ENCODE assay signal across 8 cellular contexts in the genomic region with DNA sequence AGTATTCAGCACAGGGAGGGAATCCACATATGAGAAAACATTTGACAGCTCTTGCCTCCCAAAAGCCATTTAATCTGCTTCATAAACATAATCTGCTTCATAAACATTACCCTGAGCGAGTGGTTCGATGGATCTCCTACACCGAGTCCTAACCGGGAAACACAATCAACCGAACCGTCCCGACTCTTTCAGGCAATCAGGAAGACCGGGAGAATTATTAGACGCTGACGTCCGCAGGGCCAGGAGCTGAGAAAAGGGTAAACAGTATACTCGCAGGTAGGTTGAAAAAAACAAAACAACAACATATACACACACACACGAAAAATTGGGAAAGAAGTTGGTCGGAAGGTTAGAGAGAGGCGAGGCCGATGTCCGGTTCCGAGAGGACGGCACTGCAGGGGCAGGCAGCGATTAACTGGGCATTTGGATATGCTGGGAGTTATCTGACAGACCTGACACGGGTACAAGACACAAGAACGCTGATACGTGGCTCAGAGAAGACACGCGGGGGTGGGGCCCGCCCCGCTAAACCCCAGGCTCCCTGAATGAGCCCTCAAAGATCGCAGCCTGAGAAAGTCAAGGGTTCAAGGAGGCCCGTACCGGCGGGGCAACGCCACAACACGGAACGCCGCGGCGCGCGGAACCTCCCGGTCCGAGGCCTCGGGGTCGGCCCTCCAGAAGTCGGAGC. TPM values are rescaled to one million over a fixed set of nuclear protein-coding genes. Genes with fewer than 3 reads are reported as not detected.
DNase-seq lines count a peak whose midpoint lies in the region; ATAC-seq and TF ChIP-seq lines count a peak whose summit lies in the region.

No MANE protein-coding gene starts in this region.

- H3K4me3 ChIP-seq in esophagus squamous epithelium = peak overlapping the region; percentile 66 to 100 (median 97)
- peak overlapping the region; percentile 94 to 100 (median 96) for H3K4me3 ChIP-seq in transverse colon

- H3K27ac ChIP-seq in CD4-positive, alpha-beta T cell (ENCODE audit: low read depth, low read length) = peak overlapping the region; percentile 98
- H3K27ac ChIP-seq in esophagus squamous epithelium (peak overlapping the region; percentile 94 to 100 (median 98)), transverse colon (peak overlapping the region; percentile 95 to 100 (median 100))

- CTCF ChIA-PET in CD4-positive, alpha-beta T cell (lab: Charles Lee) = interaction anchor here (0.8 to 4.1 kb wide), 4 partner anchors 10 to 154 kb away, joined by 3 to 25 read pairs (median 4); a partner anchor contains a TSS
- CTCF ChIA-PET in activated CD4-positive, alpha-beta T cell treated with anti-CD3 and anti-CD28 coated beads for 36 hours (lab: Charles Lee) = interaction anchor here (0.6 to 4.7 kb wide), 11 partner anchors 13 to 154 kb away, joined by 3 to 36 read pairs (median 3); a partner anchor contains a TSS

- H3K4me1 ChIP-seq in esophagus squamous epithelium (peaks cover 0 to 55% (median 26%) of the 10 kb centered on the region in 3 donors), transverse colon (peaks cover 12 to 40% (median 23%) of the 10 kb centered on the region in 4 donors)

- ATAC-seq in CD4-positive, alpha-beta T cell (ENCODE audit: poor library complexity) = peak; percentile 9
- ATAC-seq in GM19463 (IDR thresholded peaks at IDR 0.05; ENCODE audit: unreplicated experiment) (peak; percentile 35), HG03565 (IDR thresholded peaks at IDR 0.05; ENCODE audit: unreplicated experiment) (peak; percentile 27), natural killer cell (peak; percentile 22 to 40 (median 22))
- peak; percentile 28 for ATAC-seq in activated CD4-positive, alpha-beta T cell treated with anti-CD3 and anti-CD28 coated beads for 36 hours

- H3K27ac Mint-ChIP-seq in CD4-positive, alpha-beta T cell = peak overlapping the region; percentile 100
- H3K27ac Mint-ChIP-seq in activated CD4-positive, alpha-beta T cell treated with anti-CD3 and anti-CD28 coated beads for 36 hours = peak overlapping the region; percentile 100
- H3K27ac Mint-ChIP-seq in natural killer cell = peak overlapping the region; percentile 93 to 95

- H3K36me3 ChIP-seq in esophagus squamous epithelium (peaks cover 0 to 29% (median 0%) of the 10 kb centered on the region in 3 donors), transverse colon (no peaks in the 10 kb centered on the region)

- intact Hi-C loops in CD4-positive, alpha-beta T cell (cut with DNase I, micrococcal nuclease) = loop anchor here (1.0 to 10.0 kb wide), 9 partner anchors 37 to 243 kb away; a partner anchor contains a TSS
- intact Hi-C loops in activated CD4-positive, alpha-beta T cell treated with anti-CD3 and anti-CD28 coated beads for 36 hours (cut with DNase I, micrococcal nuclease) = loop anchor here in 1 of 2 experiments (1.0 to 10.0 kb wide), 5 partner anchors 13 to 323 kb away; a partner anchor contains a TSS
- intact Hi-C loops in esophagus squamous epithelium (cut with DNase I) (no loop called here), natural killer cell (cut with micrococcal nuclease) (loop anchor here (1.0 to 2.0 kb wide), 2 partner anchors 75 to 87 kb away; a partner anchor contains a TSS), transverse colon (cut with DNase I; ENCODE audit: low total_unique reads) (loop anchor here (5.0 kb wide), 1 partner anchor 326 kb away; no protein-coding TSS in a partner anchor)

- H3K4me1 Mint-ChIP-seq in CD4-positive, alpha-beta T cell (ENCODE audit: low read depth) = peaks cover 51% of the 10 kb centered on the region
- H3K4me1 Mint-ChIP-seq in activated CD4-positive, alpha-beta T cell treated with anti-CD3 and anti-CD28 coated beads for 36 hours = peaks cover 52% of the 10 kb centered on the region
- H3K4me1 Mint-ChIP-seq in natural killer cell = peaks cover 16 to 35% of the 10 kb centered on the region in 2 donors

- H3K9me3 ChIP-seq in CD4-positive, alpha-beta T cell (ENCODE audit: control insufficient read depth, low read length) = no peaks in the 10 kb centered on the region
- H3K9me3 ChIP-seq in esophagus squamous epithelium (no peaks in the 10 kb centered on the region), transverse colon (no peaks in the 10 kb centered on the region)

- in situ Hi-C loops in transverse colon (cut with MboI; ENCODE audit: low pct_ligation_motif_present in 1 of 4, low pct_unique_long_range_greater_than_20kb in 1 of 4, low sequenced_read_pairs in 3 of 4) = loop anchor here in 1 of 4 donors (10.0 kb wide), 1 partner anchor 77 kb away; a partner anchor contains a TSS

- H3K9me3 Mint-ChIP-seq in CD4-positive, alpha-beta T cell = no peaks in the 10 kb centered on the region
- no peaks in the 10 kb centered on the region for H3K9me3 Mint-ChIP-seq in activated CD4-positive, alpha-beta T cell treated with anti-CD3 and anti-CD28 coated beads for 36 hours (ENCODE audit: low read depth)
- H3K9me3 Mint-ChIP-seq in natural killer cell = no peaks in the 10 kb centered on the region

- TF ChIP-seq CTCF in CD4-positive, alpha-beta T cell (IDR thresholded peaks at IDR 0.05) = no peak
- TF ChIP-seq CTCF in esophagus squamous epithelium (IDR thresholded peaks at IDR 0.05) (no peak), natural killer cell (IDR thresholded peaks at IDR 0.05) (no peak), transverse colon (IDR thresholded peaks at IDR 0.05) (no peak)

- peak overlapping the region; percentile 100 for H3K4me3 Mint-ChIP-seq in CD4-positive, alpha-beta T cell
- H3K4me3 Mint-ChIP-seq in activated CD4-positive, alpha-beta T cell treated with anti-CD3 and anti-CD28 coated beads for 36 hours = peak overlapping the region; percentile 91
- H3K4me3 Mint-ChIP-seq in natural killer cell = peak overlapping the region; percentile 90

- peaks cover 22% of the 10 kb centered on the region for H3K36me3 Mint-ChIP-seq in CD4-positive, alpha-beta T cell (ENCODE audit: low read depth)
- peaks cover 13% of the 10 kb centered on the region for H3K36me3 Mint-ChIP-seq in activated CD4-positive, alpha-beta T cell treated with anti-CD3 and anti-CD28 coated beads for 36 hours (ENCODE audit: low read depth)
- H3K36me3 Mint-ChIP-seq in natural killer cell = no peaks in the 10 kb centered on the region

- POLR2A ChIA-PET in CD4-positive, alpha-beta T cell (lab: Charles Lee) = interaction anchor here (0.6 to 8.0 kb wide), 21 partner anchors 9 to 286 kb away, joined by 3 to 190 read pairs (median 6); a partner anchor contains a TSS
- POLR2A ChIA-PET in activated CD4-positive, alpha-beta T cell treated with anti-CD3 and anti-CD28 coated beads for 36 hours (lab: Charles Lee) = interaction anchor here (0.6 to 2.3 kb wide), 7 partner anchors 15 to 89 kb away, joined by 3 to 11 read pairs (median 4); a partner anchor contains a TSS

- 0 to 1% methylated on average over 26 to 32 of the region's 44 CpGs for WGBS in esophagus squamous epithelium, 2 donors
- WGBS in transverse colon (ENCODE audit: low coverage in 1 of 2), 2 donors = 0% methylated on average over 9 to 39 of the region's 44 CpGs

- TF ChIP-seq POLR2A in esophagus squamous epithelium (IDR thresholded peaks at IDR 0.05) (no peak), transverse colon (IDR thresholded peaks at IDR 0.05) (no peak)

- no peaks in the 10 kb centered on the region for H3K27me3 ChIP-seq in CD4-positive, alpha-beta T cell (ENCODE audit: control insufficient read depth, insufficient read depth, low read length)
- H3K27me3 ChIP-seq in esophagus squamous epithelium (no peaks in the 10 kb centered on the region), transverse colon (no peaks in the 10 kb centered on the region)

- TF ChIP-seq EP300 in transverse colon (IDR thresholded peaks at IDR 0.05; ENCODE audit: low read depth) = no peak

- no peaks in the 10 kb centered on the region for H3K27me3 Mint-ChIP-seq in CD4-positive, alpha-beta T cell
- no peaks in the 10 kb centered on the region for H3K27me3 Mint-ChIP-seq in activated CD4-positive, alpha-beta T cell treated with anti-CD3 and anti-CD28 coated beads for 36 hours
- H3K27me3 Mint-ChIP-seq in natural killer cell (ENCODE audit: low read depth in 2 of 2) = no peaks in the 10 kb centered on the region

- peak in 6 of 10 experiments; percentile 9 to 37 (median 28) for DNase-seq in CD4-positive, alpha-beta T cell
- peak; percentile 76 for DNase-seq in activated CD4-positive, alpha-beta T cell treated with anti-CD3 and anti-CD28 coated beads for 36 hours
- no peak for DNase-seq in esophagus squamous epithelium (lab: John Stamatoyannopoulos, UW)
- no peak for DNase-seq in natural killer cell
- peak; percentile 47 for DNase-seq in transverse colon
- no peak for DNase-seq in islet precursor cell

RNA-seq across cellular contexts. Expression of a gene that starts 0.6 kb away (rescaled TPM):
- total RNA-seq in CD4-positive, alpha-beta T cell = 100 to 1,000 TPM; 171 to 175 TPM
- total RNA-seq in activated CD4-positive, alpha-beta T cell treated with anti-CD3 and anti-CD28 coated beads for 36 hours = 10 to 100 TPM; 65.5 to 68.8 TPM
- total RNA-seq in esophagus squamous epithelium = 10 to 100 TPM; 51.7 to 90.1 (median 68.6) TPM
- total RNA-seq in natural killer cell = 100 to 1,000 TPM; 176 to 212 (median 188) TPM
- total RNA-seq in transverse colon = 100 to 1,000 TPM; 104 to 270 (median 121) TPM

RNA-seq across cellular contexts. Expression of a gene that starts 37.7 kb away (rescaled TPM):
- total RNA-seq in CD4-positive, alpha-beta T cell = 10 to 100 TPM; 61.0 to 61.1 TPM
- total RNA-seq in activated CD4-positive, alpha-beta T cell treated with anti-CD3 and anti-CD28 coated beads for 36 hours = 10 to 100 TPM; 15.4 to 16.9 TPM
- total RNA-seq in esophagus squamous epithelium (10 to 100 TPM in 3 of 4 donors, 1 to 10 TPM in 1; 8.9 to 23.8 (median 15.6) TPM), natural killer cell (10 to 100 TPM; 59.7 to 66.9 (median 59.8) TPM), transverse colon (10 to 100 TPM; 16.7 to 33.3 (median 24.1) TPM)

Comparison
In these comparisons a context has a peak if more than half of its experiments do, and no peak if none do; other contexts are left out.
1. DNase-seq: peak in CD4-positive, alpha-beta T cell (6 of 10), activated CD4-positive, alpha-beta T cell treated with anti-CD3 and anti-CD28 coated beads for 36 hours (single experiment) and transverse colon (single experiment); none in esophagus squamous epithelium (single experiment), natural killer cell (single experiment) and islet precursor cell (single experiment).
2. Peak in every context shown above with its lines, with median percentiles within 50 percentile points of each other: ATAC-seq, H3K27ac ChIP-seq, H3K27ac Mint-ChIP-seq and H3K4me3 Mint-ChIP-seq.